In genomic region chr11:8086571-8086970, GRCh38 we compare ENCODE assay signal across 16 cellular contexts. TPM values are rescaled to one million over a fixed set of nuclear protein-coding genes. Genes with fewer than 3 reads are reported as not detected.
DNase-seq lines count a peak whose midpoint lies in the region; ATAC-seq, FAIRE-seq and TF ChIP-seq lines count a peak whose summit lies in the region.
"Had no signal": no experiment of that assay in that cellular context is flagged by ENCODE, and none has a peak within 500 bp of the region (broad histone marks: within the 10 kb centered on the region; RNA-seq: fewer than 3 reads in every experiment).

No MANE protein-coding gene starts in this region.

- POLR2A ChIA-PET in CD8-positive, alpha-beta T cell (lab: Charles Lee) = no interaction called here

- FAIRE-seq in astrocyte (lab: Jason Lieb, UNC) = no peak
- FAIRE-seq: GM19239 had no signal

- H3K9ac ChIP-seq in astrocyte (ENCODE audit: low read length) = no peak overlapping the region

- ATAC-seq in right cardiac atrium (no peak), gastroesophageal sphincter (no peak), right lobe of liver (no peak), upper lobe of right lung (no peak)
- no peak for ATAC-seq in CD8-positive, alpha-beta T cell

- H3K9me3 Mint-ChIP-seq in astrocyte (ENCODE audit: unreplicated experiment) = peaks cover 2% of the 10 kb centered on the region
- no peaks in the 10 kb centered on the region for H3K9me3 Mint-ChIP-seq in CD8-positive, alpha-beta T cell

- H2AFZ ChIP-seq in astrocyte (ENCODE audit: low read depth, low read length) = no peak overlapping the region

- H3K27ac Mint-ChIP-seq in astrocyte (ENCODE audit: unreplicated experiment) = peak overlapping the region; percentile 53
- H3K27ac Mint-ChIP-seq in CD8-positive, alpha-beta T cell = no peak overlapping the region
- H3K27ac Mint-ChIP-seq: CD14-positive monocyte had no signal

- H3K27ac ChIP-seq in right cardiac atrium (ENCODE audit: low read length) (peak overlapping the region; percentile 55), astrocyte (ENCODE audit: low read depth, low read length) (no peak overlapping the region), gastroesophageal sphincter (peak overlapping the region in 3 of 4 donors; percentile 38 to 67 (median 42)), right lobe of liver (no peak overlapping the region), upper lobe of right lung (no peak overlapping the region)
- no peak overlapping the region for H3K27ac ChIP-seq in CD8-positive, alpha-beta T cell (ENCODE audit: low read depth, low read length)
- H3K27ac ChIP-seq: SK-N-MC had no signal

- peaks cover 77% of the 10 kb centered on the region for H4K20me1 ChIP-seq in astrocyte (ENCODE audit: insufficient read depth, low read length)

- peaks cover 3% of the 10 kb centered on the region for H3K79me2 ChIP-seq in astrocyte (ENCODE audit: insufficient read depth, low read length)

- H3K4me3 ChIP-seq in right cardiac atrium (ENCODE audit: low read length) = no peak overlapping the region
- no peak overlapping the region for H3K4me3 ChIP-seq in astrocyte (ENCODE audit: insufficient read depth, low read depth, low read length)
- no peak overlapping the region for H3K4me3 ChIP-seq in gastroesophageal sphincter
- H3K4me3 ChIP-seq in right lobe of liver = no peak overlapping the region
- no peak overlapping the region for H3K4me3 ChIP-seq in upper lobe of right lung
- H3K4me3 ChIP-seq in CD8-positive, alpha-beta T cell (ENCODE audit: low read depth, low read length) = no peak overlapping the region
- H3K4me3 ChIP-seq: SK-N-MC had no signal

- no peak for TF ChIP-seq EP300 in gastroesophageal sphincter (IDR thresholded peaks at IDR 0.05)

- H3K4me3 Mint-ChIP-seq in astrocyte (ENCODE audit: unreplicated experiment) = no peak overlapping the region
- no peak overlapping the region for H3K4me3 Mint-ChIP-seq in CD8-positive, alpha-beta T cell
- H3K4me3 Mint-ChIP-seq: CD14-positive monocyte had no signal

- H3K36me3 ChIP-seq in astrocyte (ENCODE audit: insufficient read depth, low read length) (no peaks in the 10 kb centered on the region), gastroesophageal sphincter (peaks cover 0 to 9% of the 10 kb centered on the region in 2 donors), right lobe of liver (no peaks in the 10 kb centered on the region), upper lobe of right lung (no peaks in the 10 kb centered on the region)
- no peaks in the 10 kb centered on the region for H3K36me3 ChIP-seq in CD8-positive, alpha-beta T cell (ENCODE audit: insufficient read depth, low read length)

- H3K9me3 ChIP-seq in right cardiac atrium (ENCODE audit: control insufficient read depth, low read length) (no peaks in the 10 kb centered on the region), astrocyte (ENCODE audit: insufficient read depth, low read depth, low read length) (no peaks in the 10 kb centered on the region), gastroesophageal sphincter (no peaks in the 10 kb centered on the region), right lobe of liver (no peaks in the 10 kb centered on the region), upper lobe of right lung (no peaks in the 10 kb centered on the region)
- H3K9me3 ChIP-seq in CD8-positive, alpha-beta T cell (ENCODE audit: low read length) = no peaks in the 10 kb centered on the region

- DNase-seq in right cardiac atrium (no peak), cardiac septum (ENCODE audit: low spot score) (no peak), astrocyte (ENCODE audit: low read depth) (no peak), right lobe of liver (no peak), upper lobe of right lung (no peak)
- no peak for DNase-seq in CD8-positive, alpha-beta T cell
- DNase-seq: GF-D8, GOT3, NCI-H1436 treated with DMSO at 0.1 percent for 48 hours, NCI-H510A, OCI-M1, SHP77 had no signal

- WGBS in right cardiac atrium = 80% methylated on average over 7 of the region's 7 CpGs
- WGBS in gastroesophageal sphincter (ENCODE audit: low coverage in 1 of 2), 2 donors = 80 to 94% methylated on average over 2 to 5 of the region's 7 CpGs
- WGBS in right lobe of liver (ENCODE audit: insufficient coverage, low coverage, low lambda C conversion rate, missing lambda C conversion rate) = 82% methylated on average over 4 of the region's 7 CpGs

- peaks cover 20% of the 10 kb centered on the region for H3K4me1 Mint-ChIP-seq in astrocyte (ENCODE audit: low read depth, unreplicated experiment)
- H3K4me1 Mint-ChIP-seq in CD8-positive, alpha-beta T cell (ENCODE audit: low read depth) = peaks cover 5% of the 10 kb centered on the region
- H3K4me1 Mint-ChIP-seq: CD14-positive monocyte had no signal

- peaks cover 3% of the 10 kb centered on the region for H3K36me3 Mint-ChIP-seq in astrocyte (ENCODE audit: low read depth, unreplicated experiment)
- no peaks in the 10 kb centered on the region for H3K36me3 Mint-ChIP-seq in CD8-positive, alpha-beta T cell
- H3K36me3 Mint-ChIP-seq: CD14-positive monocyte had no signal

- no peak for TF ChIP-seq CTCF in astrocyte (IDR thresholded peaks at IDR 0.05; ENCODE audit: insufficient read depth, low read depth, low read length)
- TF ChIP-seq CTCF in gastroesophageal sphincter (IDR thresholded peaks at IDR 0.05) = no peak
- no peak for TF ChIP-seq CTCF in right lobe of liver (IDR thresholded peaks at IDR 0.05)
- no peak for TF ChIP-seq CTCF in upper lobe of right lung (IDR thresholded peaks at IDR 0.05)
- no peak for TF ChIP-seq CTCF in CD8-positive, alpha-beta T cell (IDR thresholded peaks at IDR 0.05)

- TF ChIP-seq POLR2A in gastroesophageal sphincter (IDR thresholded peaks at IDR 0.05) = no peak
- no peak for TF ChIP-seq POLR2A in right lobe of liver (IDR thresholded peaks at IDR 0.05)

- intact Hi-C loops in right cardiac atrium (cut with DNase I) (no loop called here), cardiac septum (cut with DNase I) (no loop called here), right lobe of liver (cut with DNase I) (loop anchor here in 1 of 2 donors (5.0 kb wide), 1 partner anchor 74 kb away; no protein-coding TSS in a partner anchor), upper lobe of right lung (cut with DNase I) (no loop called here)
- intact Hi-C loops in CD8-positive, alpha-beta T cell (cut with DNase I, micrococcal nuclease) = no loop called here

- CTCF ChIA-PET in CD8-positive, alpha-beta T cell (lab: Charles Lee) = interaction anchor here (0.8 to 1.3 kb wide), 2 partner anchors 13 to 53 kb away, joined by 3 to 6 read pairs; no protein-coding TSS in a partner anchor

- H3K4me2 ChIP-seq in astrocyte (ENCODE audit: low read length) = no peak overlapping the region

- no peaks in the 10 kb centered on the region for H3K27me3 ChIP-seq in right cardiac atrium (ENCODE audit: control insufficient read depth, insufficient read depth)
- H3K27me3 ChIP-seq in astrocyte (ENCODE audit: insufficient read depth, low read length) = peaks cover 3% of the 10 kb centered on the region
- H3K27me3 ChIP-seq in gastroesophageal sphincter = no peaks in the 10 kb centered on the region
- H3K27me3 ChIP-seq in right lobe of liver = no peaks in the 10 kb centered on the region
- H3K27me3 ChIP-seq in upper lobe of right lung = peaks cover 8% of the 10 kb centered on the region
- H3K27me3 ChIP-seq in CD8-positive, alpha-beta T cell (ENCODE audit: insufficient read depth, low read length) = peaks cover 10% of the 10 kb centered on the region

- H3K27me3 Mint-ChIP-seq in astrocyte (ENCODE audit: low read depth, unreplicated experiment) = peaks cover 47% of the 10 kb centered on the region
- H3K27me3 Mint-ChIP-seq in CD8-positive, alpha-beta T cell (ENCODE audit: low read depth) = peaks cover 44% of the 10 kb centered on the region

- H3K4me1 ChIP-seq in right cardiac atrium (ENCODE audit: control insufficient read depth, insufficient read depth, low read length) = peaks cover 20% of the 10 kb centered on the region
- peaks cover 4% of the 10 kb centered on the region for H3K4me1 ChIP-seq in astrocyte (ENCODE audit: insufficient read depth, low read length)
- peaks cover 0 to 47% (median 35%) of the 10 kb centered on the region in 3 donors for H3K4me1 ChIP-seq in gastroesophageal sphincter
- H3K4me1 ChIP-seq in right lobe of liver = peaks cover 0 to 2% (median 0%) of the 10 kb centered on the region in 4 donors
- peaks cover 3% of the 10 kb centered on the region for H3K4me1 ChIP-seq in upper lobe of right lung
- peaks cover 6% of the 10 kb centered on the region for H3K4me1 ChIP-seq in CD8-positive, alpha-beta T cell (ENCODE audit: insufficient read depth, low read length)

RNA-seq across cellular contexts. Expression of gene TUB, which starts 5.6 kb away (rescaled TPM):
- total RNA-seq in right cardiac atrium = 10 to 100 TPM; 24.8 to 31.2 (median 28.0) TPM
- polyA plus RNA-seq in right cardiac atrium = 10.0 TPM
- total RNA-seq in cardiac septum = 12.2 TPM
- 5.7 and 6.0 TPM in 2 replicates for total RNA-seq in astrocyte
- 10 to 100 TPM in 3 of 4 donors, 1 to 10 TPM in 1; 8.2 to 19.0 (median 13.4) TPM for total RNA-seq in gastroesophageal sphincter
- 1 to 10 TPM in 2 of 6 experiments, under 1 TPM in 4; 0.42 to 3.1 (median 0.89) TPM for total RNA-seq in right lobe of liver
- total RNA-seq in upper lobe of right lung = 3.6 TPM
- total RNA-seq in CD8-positive, alpha-beta T cell = not detected
- polyA plus RNA-seq: CD14-positive monocyte had no signal

Comparison
In these comparisons a context has a peak if more than half of its experiments do, and no peak if none do; other contexts are left out.
1. H3K27ac ChIP-seq: peak in right cardiac atrium (single experiment) and gastroesophageal sphincter (3 of 4); none in astrocyte (single experiment), right lobe of liver (0 of 3), upper lobe of right lung (single experiment) and CD8-positive, alpha-beta T cell (single experiment).